1 cellular context compared by ENCODE assay signal in the genomic region with DNA sequence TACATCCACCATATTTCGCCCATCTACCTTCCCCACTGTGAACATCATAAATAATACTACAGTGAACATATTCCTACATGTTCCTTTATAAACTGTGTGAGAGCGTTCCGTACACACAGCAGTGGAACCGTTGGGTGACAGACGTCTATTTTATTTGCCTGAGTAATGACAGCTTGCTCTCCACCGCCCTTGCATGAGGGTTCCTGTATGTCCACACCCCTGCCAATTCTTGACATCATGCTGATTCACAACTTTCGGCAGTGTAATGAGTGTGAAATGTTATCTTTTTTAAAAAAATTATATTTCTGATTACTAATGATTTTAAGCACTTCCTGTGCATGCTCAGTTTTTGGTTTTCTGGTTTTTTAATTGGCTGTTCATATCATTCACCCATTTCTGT.
TF ChIP-seq lines count a peak whose summit lies in the region.

No MANE protein-coding gene starts in this region.

TF ChIP-seq in endothelial cell of umbilical vein, 7 proteins besides CTCF, POLR2A, EP300 and RAD21:
- TF ChIP-seq FOS (IDR thresholded peaks at IDR 0.05; ENCODE audit: borderline replicate concordance, insufficient read depth, low read length) = peak; percentile 48
- no peak for TF ChIP-seq MYC (IDR thresholded peaks at IDR 0.05; ENCODE audit: low read depth, low read length)
- TF ChIP-seq JUN (IDR thresholded peaks at IDR 0.05; ENCODE audit: borderline replicate concordance, insufficient read depth, insufficient read length, low read depth) = no peak
